Comparison of ENCODE assay signal across 26 cellular contexts in genomic region chr11:33435201-33435600, GRCh38.
DNase-seq lines count a peak whose midpoint lies in the region; TF ChIP-seq lines count a peak whose summit lies in the region.
"Had no signal": no experiment of that assay in that cellular context is flagged by ENCODE, and none has a peak within 500 bp of the region (broad histone marks: within the 10 kb centered on the region; RNA-seq: fewer than 3 reads in every experiment).

No MANE protein-coding gene starts in this region.

- TF ChIP-seq CTCF in GM10266 (IDR thresholded peaks at IDR 0.05; ENCODE audit: control insufficient read depth, insufficient read depth, low read depth, missing control alignments), result no peak
- TF ChIP-seq CTCF in GM13976 (IDR thresholded peaks at IDR 0.05; ENCODE audit: borderline replicate concordance, control extremely low read depth, extremely low read depth, insufficient read depth, missing control alignments), result no peak
- no peak for TF ChIP-seq CTCF in GM13977 (IDR thresholded peaks at IDR 0.05; ENCODE audit: extremely low read depth, insufficient read depth, missing control alignments)

- DNase-seq in GM10266 (ENCODE audit: extremely low spot score) (peak; percentile 53), GM13976 (ENCODE audit: low spot score) (peak; percentile 41), GM13977 (ENCODE audit: low spot score) (peak; percentile 59), NCI-H510A (lab: John Stamatoyannopoulos, UW) (no peak), activated gamma-delta T cell treated with Interleukin-2 at 50 U/mL for 16 hours (no peak), NCI-H2196 (lab: John Stamatoyannopoulos, UW; ENCODE audit: unreplicated experiment) (no peak)
- DNase-seq: 8988T; ACHN; AML-193; BE2C; C1 segment of cervical spinal cord; Caco-2; Calu3; CD4-positive, alpha-beta memory T cell; CD4-positive, alpha-beta T cell; CD4-positive, CD25-positive, alpha-beta regulatory T cell; CD8-positive, alpha-beta memory T cell; CD8-positive, alpha-beta T cell; COR-L47; DMS 273 treated with DMSO at 0.1 percent for 48 hours; DMS153; DMS53; DMS79; DMS79 treated with DMSO at 0.1 percent for 48 hours; DND-41; EL had no signal

- in situ Hi-C loops in GM13976 (cut with MboI; ENCODE audit: low sequenced_read_pairs, unreplicated experiment), result no loop called here
- in situ Hi-C loops in GM13977 (cut with MboI; ENCODE audit: low pct_unique_long_range_greater_than_20kb, low sequenced_read_pairs, unreplicated experiment), result no loop called here

Comparison
In these comparisons a context has a peak if more than half of its experiments do, and no peak if none do; other contexts are left out.
1. DNase-seq: peak in GM10266 (single experiment), GM13976 (single experiment) and GM13977 (single experiment); none in NCI-H510A (single experiment), activated gamma-delta T cell treated with Interleukin-2 at 50 U/mL for 16 hours (single experiment) and NCI-H2196 (single experiment).